In genomic region chr17:57516290-57517215, GRCh38 we compare ENCODE assay signal across 19 cellular contexts.
DNase-seq lines count a peak whose midpoint lies in the region; ATAC-seq and TF ChIP-seq lines count a peak whose summit lies in the region.
"Had no signal": no experiment of that assay in that cellular context is flagged by ENCODE, and none has a peak within 500 bp of the region (broad histone marks: within the 10 kb centered on the region; RNA-seq: fewer than 3 reads in every experiment).

No MANE protein-coding gene starts in this region.

- BruUV-seq in HCT116 (replicated peaks; lab: Mats Ljungman, UMichigan): no TSS peak

- H3K4me1 ChIP-seq in HCT116 (ENCODE audit: control insufficient read depth in 1 of 2, insufficient read depth in 2 of 2, low read length in 2 of 2) (peaks cover 30 to 51% of the 10 kb centered on the region in 2 experiments), liver (ENCODE audit: control insufficient read depth in 4 of 4, insufficient read depth in 4 of 4, low read length in 3 of 4) (peaks cover 0 to 6% (median 2%) of the 10 kb centered on the region in 4 donors), thyroid gland (peaks cover 25 to 34% of the 10 kb centered on the region in 2 donors)
- H3K4me1 ChIP-seq: suprapubic skin had no signal

- H3K9me2 ChIP-seq in HCT116 (ENCODE audit: insufficient read depth): no peaks in the 10 kb centered on the region

- H3K4me3 ChIP-seq in HCT116 (replicated peaks in 1 of 2; ENCODE audit: low read depth in 1 of 2, low read length in 2 of 2) (no peak overlapping the region), liver (ENCODE audit: low read depth in 1 of 3, low read length in 3 of 3) (no peak overlapping the region), thyroid gland (replicated peaks in 1 of 3) (no peak overlapping the region)
- H3K4me3 ChIP-seq: GM23338, heart right ventricle, suprapubic skin had no signal

- ATAC-seq in HCT116: no peak
- ATAC-seq in Right ventricle myocardium inferior: no peak
- ATAC-seq: natural killer cell treated with Interleukin-12 subunit alpha and Interleukin-12 subunit beta and Interleukin-15 and Interleukin-18, amount 100 ng/mL, for 72 hours had no signal

- POLR2A ChIA-PET in HCT116 (lab: Charles Lee): no interaction called here

- H3K9me3 ChIP-seq in HCT116 (ENCODE audit: control insufficient read depth in 1 of 2, insufficient read depth in 1 of 2, low read depth in 1 of 2, low read length in 2 of 2): no peaks in the 10 kb centered on the region
- no peaks in the 10 kb centered on the region for H3K9me3 ChIP-seq in liver (ENCODE audit: control insufficient read depth in 4 of 4, low read length in 3 of 4)
- no peaks in the 10 kb centered on the region for H3K9me3 ChIP-seq in thyroid gland
- H3K9me3 ChIP-seq: heart right ventricle, suprapubic skin had no signal

- no peaks in the 10 kb centered on the region for H4K20me1 ChIP-seq in HCT116 (ENCODE audit: insufficient read depth)

- CTCF ChIA-PET in HCT116 (lab: Charles Lee): interaction anchor here (1.4 to 3.9 kb wide), 3 partner anchors 9 to 273 kb away, joined by 5 to 19 read pairs (median 7); no protein-coding TSS in a partner anchor

- H3K27me3 ChIP-seq in HCT116 (ENCODE audit: insufficient read depth, low read length) (no peaks in the 10 kb centered on the region), liver (ENCODE audit: control insufficient read depth in 4 of 4, insufficient read depth in 4 of 4, low read length in 3 of 4) (no peaks in the 10 kb centered on the region), thyroid gland (no peaks in the 10 kb centered on the region)
- H3K27me3 ChIP-seq: heart right ventricle, suprapubic skin had no signal

- 60% methylated on average over 10 of the region's 10 CpGs for WGBS in liver
- WGBS in thyroid gland, 2 donors: 95 to 97% methylated on average over 10 of the region's 10 CpGs

- H3K36me3 ChIP-seq in HCT116 (ENCODE audit: control insufficient read depth in 1 of 2, insufficient read depth in 2 of 2, low read length in 2 of 2): no peaks in the 10 kb centered on the region
- no peaks in the 10 kb centered on the region for H3K36me3 ChIP-seq in liver (ENCODE audit: control insufficient read depth in 4 of 4, insufficient read depth in 3 of 4, low read depth in 1 of 4, low read length in 3 of 4)
- H3K36me3 ChIP-seq in thyroid gland: no peaks in the 10 kb centered on the region
- H3K36me3 ChIP-seq: heart right ventricle, suprapubic skin had no signal

- no peak overlapping the region for H2AFZ ChIP-seq in HCT116 (ENCODE audit: low read depth, low read length, poor library complexity, severe bottlenecking)
- H2AFZ ChIP-seq: GM23338 had no signal

- H3K4me2 ChIP-seq in HCT116 (ENCODE audit: low read length): peak overlapping the region; percentile 43
- H3K4me2 ChIP-seq: GM23338 had no signal

- no peak for TF ChIP-seq CTCF in HCT116 (IDR thresholded peaks at IDR 0.05 in 2 of 3, conservative IDR thresholded peaks at IDR 0.05 in 1 of 3; ENCODE audit: borderline replicate concordance in 1 of 3, insufficient read depth in 1 of 3, low read depth in 2 of 3, low read length in 2 of 3)
- TF ChIP-seq CTCF in liver (IDR thresholded peaks at IDR 0.05; ENCODE audit: low read depth, low read length, missing input control): no peak
- no peak for TF ChIP-seq CTCF in thyroid gland (IDR thresholded peaks at IDR 0.05)

- H3K27ac ChIP-seq in HCT116 (ENCODE audit: low read depth, low read length) (no peak overlapping the region), caudate nucleus (ENCODE audit: low read depth, low read length) (peak overlapping the region; percentile 48), liver (ENCODE audit: low read depth in 1 of 2, low read length in 2 of 2) (no peak overlapping the region), thyroid gland (peak overlapping the region; percentile 82 to 98 (median 91))
- H3K27ac ChIP-seq: heart right ventricle, suprapubic skin had no signal

- RAD21 ChIA-PET in HCT116 (lab: Charles Lee; ENCODE audit: low non-redundant PET in 1 of 2, low total read pairs in 2 of 2, uncharacterized antibody in 2 of 2, unreplicated experiment in 2 of 2): no interaction called here

- TF ChIP-seq RAD21 in HCT116 (IDR thresholded peaks at IDR 0.05; ENCODE audit: low read depth) (no peak), liver (IDR thresholded peaks at IDR 0.05) (peak; percentile 48 to 64)

- intact Hi-C loops in HCT116 (cut with micrococcal nuclease) (no loop called here), thyroid gland (cut with DNase I) (no loop called here), Right ventricle myocardium inferior (cut with DNase I) (no loop called here)

- no peak overlapping the region for H3K9ac ChIP-seq in HCT116 (ENCODE audit: low read length)
- H3K9ac ChIP-seq in liver (ENCODE audit: low read depth in 1 of 2, low read length in 2 of 2): no peak overlapping the region

- TF ChIP-seq POLR2A in HCT116 (IDR thresholded peaks at IDR 0.05; ENCODE audit: borderline replicate concordance, extremely low read depth, insufficient read depth, insufficient read length): no peak
- no peak for TF ChIP-seq POLR2A in thyroid gland (IDR thresholded peaks at IDR 0.05)

- DNase-seq in HCT116 (ENCODE audit: low read depth, low spot score): no peak
- no peak for DNase-seq in caudate nucleus (lab: John Stamatoyannopoulos, UW)
- no peak for DNase-seq in thyroid gland
- no peak for DNase-seq in amygdala (lab: John Stamatoyannopoulos, UW)
- DNase-seq in Right ventricle myocardium inferior (ENCODE audit: missing footprints): no peak
- DNase-seq in effector CD8-positive, alpha-beta T cell (lab: John Stamatoyannopoulos, UW): no peak
- DNase-seq: activated CD4-positive, alpha-beta T cell treated with anti-CD3 and anti-CD28 coated beads, Interleukin-2, amount 50 U/mL, for 4 hours; amniotic stem cell; effector memory CD4-positive, alpha-beta T cell; immature natural killer cell; NCI-H1417 treated with DMSO at 0.1 percent for 48 hours; NCI-H69; SHP77 treated with DMSO at 0.1 percent for 48 hours; stimulated activated CD4-positive, alpha-beta T cell treated with anti-CD3 and anti-CD28 coated beads, Interleukin-12 subunit alpha, Interleukin-12 subunit beta, amount 100 ng/mL, for 4 hours had no signal

- no peaks in the 10 kb centered on the region for H3K79me2 ChIP-seq in HCT116 (ENCODE audit: insufficient read depth, low read length)

TF ChIP-seq in HCT116, 20 proteins besides CTCF, POLR2A, EP300 and RAD21:
- no peak for TF ChIP-seq CEBPB (IDR thresholded peaks at IDR 0.05; ENCODE audit: low read depth)
- TF ChIP-seq EGR1 (IDR thresholded peaks at IDR 0.05; ENCODE audit: low read depth): no peak
- TF ChIP-seq SP1 (IDR thresholded peaks at IDR 0.05; ENCODE audit: low read depth): no peak
- TF ChIP-seq ELF1 (IDR thresholded peaks at IDR 0.05; ENCODE audit: borderline replicate concordance, low read depth): no peak
- TF ChIP-seq SRF (IDR thresholded peaks at IDR 0.05; ENCODE audit: low read depth): no peak
- no peak for TF ChIP-seq EZH2 (IDR thresholded peaks at IDR 0.05)
- TF ChIP-seq MAX (IDR thresholded peaks at IDR 0.05): no peak
- TF ChIP-seq YY1 (IDR thresholded peaks at IDR 0.05; ENCODE audit: extremely low read depth, insufficient replicate concordance, low read depth, low read length): no peak
- TF ChIP-seq TCF7L2 (IDR thresholded peaks at IDR 0.05; ENCODE audit: borderline replicate concordance, extremely low read depth, insufficient read depth, insufficient read length): no peak
- TF ChIP-seq FOSL1 (IDR thresholded peaks at IDR 0.05; ENCODE audit: low read depth): no peak

TF ChIP-seq in liver, 16 proteins besides CTCF, POLR2A, EP300 and RAD21 (continues in another document):
- TF ChIP-seq FOXA1 (IDR thresholded peaks at IDR 0.05): peak; percentile 57
- TF ChIP-seq ZBTB33 (IDR thresholded peaks at IDR 0.05): peak; percentile 73
- TF ChIP-seq SP1 (IDR thresholded peaks at IDR 0.05): peak; percentile 62
- TF ChIP-seq TAF1 (conservative IDR thresholded peaks at IDR 0.05): no peak
- TF ChIP-seq FOXA2 (IDR thresholded peaks at IDR 0.05): peak; percentile 60
- TF ChIP-seq MAX (IDR thresholded peaks at IDR 0.05): peak; percentile 79
- peak; percentile 78 for TF ChIP-seq RXRA (IDR thresholded peaks at IDR 0.05)
- peak; percentile 92 for TF ChIP-seq HNF4A (conservative IDR thresholded peaks at IDR 0.05)
- TF ChIP-seq JUND (IDR thresholded peaks at IDR 0.05): peak in 1 of 2 donors; percentile 69
- peak; percentile 84 for TF ChIP-seq HNF4G (IDR thresholded peaks at IDR 0.05)
- peak; percentile 87 for TF ChIP-seq ATF3 (IDR thresholded peaks at IDR 0.05)

Comparison
In these comparisons a context has a peak if more than half of its experiments do, and no peak if none do; other contexts are left out.
1. H3K27ac ChIP-seq: peak in caudate nucleus (single experiment) and thyroid gland (3 of 3); none in HCT116 (single experiment) and liver (0 of 2).